Comparison of ENCODE assay signal across 8 cellular contexts in genomic region chr15:85168642-85169173, GRCh38.
DNase-seq lines count a peak whose midpoint lies in the region; ATAC-seq and TF ChIP-seq lines count a peak whose summit lies in the region.

No MANE protein-coding gene starts in this region.

- peaks cover 0 to 15% (median 0%) of the 10 kb centered on the region in 7 donors for H3K4me1 Mint-ChIP-seq in naive thymus-derived CD4-positive, alpha-beta T cell

- H3K36me3 Mint-ChIP-seq in naive thymus-derived CD4-positive, alpha-beta T cell: peaks cover 0 to 4% (median 0%) of the 10 kb centered on the region in 5 donors

- H3K4me3 Mint-ChIP-seq in naive thymus-derived CD4-positive, alpha-beta T cell: peak overlapping the region in 9 of 10 donors; percentile 34 to 74 (median 65)

- H3K9ac ChIP-seq in Karpas-422 (ENCODE audit: low read length) (no peak overlapping the region), duodenal mucosa (ENCODE audit: low read depth in 1 of 2, low read length in 2 of 2) (no peak overlapping the region)

- 11 to 12% methylated on average over 18 to 19 of the region's 20 CpGs for whole genome bisulfite sequencing in tibial nerve, 2 donors

- H3K36me3 ChIP-seq in Karpas-422 (ENCODE audit: insufficient read depth, low read length) (no peaks in the 10 kb centered on the region), duodenal mucosa (ENCODE audit: control insufficient read depth in 1 of 2, insufficient read depth in 2 of 2, low read length in 2 of 2) (no peaks in the 10 kb centered on the region), tibial nerve (no peaks in the 10 kb centered on the region)
- no peaks in the 10 kb centered on the region for H3K36me3 ChIP-seq in naive thymus-derived CD4-positive, alpha-beta T cell (ENCODE audit: control insufficient read depth in 2 of 3, insufficient read depth in 3 of 3, low read length in 3 of 3)

- H3K27me3 ChIP-seq in Karpas-422 (ENCODE audit: low read length) (no peaks in the 10 kb centered on the region), duodenal mucosa (ENCODE audit: control insufficient read depth in 1 of 2, insufficient read depth in 2 of 2, low read length in 2 of 2) (peaks cover 0 to 3% of the 10 kb centered on the region in 2 donors), tibial nerve (peaks cover 0 to 8% of the 10 kb centered on the region in 2 donors)
- peaks cover 0 to 2% of the 10 kb centered on the region in 2 donors for H3K27me3 ChIP-seq in naive thymus-derived CD4-positive, alpha-beta T cell (ENCODE audit: control insufficient read depth in 2 of 2, insufficient read depth in 2 of 2, low read length in 2 of 2)

- DNase-seq in DMS79 treated with DMSO at 0.1 percent for 48 hours (lab: John Stamatoyannopoulos, UW) (peak; percentile 38), Karpas-422 (peak; percentile 63), superior temporal gyrus (ENCODE audit: extremely low spot score) (no peak), tibial nerve (ENCODE audit: low spot score in 2 of 2) (no peak)
- peak in 8 of 9 donors; percentile 10 to 49 (median 37) for DNase-seq in naive thymus-derived CD4-positive, alpha-beta T cell

- CTCF ChIA-PET in naive thymus-derived CD4-positive, alpha-beta T cell (lab: Charles Lee): interaction anchor here (0.6 to 1.2 kb wide), 4 partner anchors 68 to 338 kb away, joined by 3 to 4 read pairs (median 3); no protein-coding TSS in a partner anchor

- H3K27ac Mint-ChIP-seq in naive thymus-derived CD4-positive, alpha-beta T cell: no peak overlapping the region

- H3K27me3 Mint-ChIP-seq in naive thymus-derived CD4-positive, alpha-beta T cell: peaks cover 13 to 47% (median 34%) of the 10 kb centered on the region in 5 donors

- H3K27ac ChIP-seq in Karpas-422 (ENCODE audit: low read length) (no peak overlapping the region), duodenal mucosa (ENCODE audit: low read depth, low read length) (no peak overlapping the region), tibial nerve (no peak overlapping the region)
- H3K27ac ChIP-seq in naive thymus-derived CD4-positive, alpha-beta T cell (ENCODE audit: low read depth, low read length): no peak overlapping the region

- H3K9me3 Mint-ChIP-seq in naive thymus-derived CD4-positive, alpha-beta T cell: peaks cover 0 to 30% (median 11%) of the 10 kb centered on the region in 11 donors

- TF ChIP-seq CTCF in WI38 (IDR thresholded peaks at IDR 0.05; ENCODE audit: low read depth, low read length): peak; percentile 56
- TF ChIP-seq CTCF in tibial nerve (IDR thresholded peaks at IDR 0.05): peak in 2 of 5 experiments; percentile 17 to 24

- peaks cover 3% of the 10 kb centered on the region; the same call in 1 of the 2 replicates for H3K4me1 ChIP-seq in Karpas-422 (ENCODE audit: low read length)
- no peaks in the 10 kb centered on the region for H3K4me1 ChIP-seq in duodenal mucosa (ENCODE audit: control insufficient read depth in 1 of 2, insufficient read depth in 2 of 2, low read length in 2 of 2)
- H3K4me1 ChIP-seq in naive thymus-derived CD4-positive, alpha-beta T cell (ENCODE audit: control insufficient read depth in 2 of 2, insufficient read depth in 2 of 2, low read length in 2 of 2): peaks cover 0 to 4% of the 10 kb centered on the region in 2 donors
- H3K4me1 ChIP-seq in tibial nerve: peaks cover 0 to 8% (median 0%) of the 10 kb centered on the region in 4 donors

- POLR2A ChIA-PET in naive thymus-derived CD4-positive, alpha-beta T cell (lab: Charles Lee): no interaction called here

- H2AFZ ChIP-seq in Karpas-422 (ENCODE audit: low read length): no peak overlapping the region

- intact Hi-C loops in naive thymus-derived CD4-positive, alpha-beta T cell (cut with micrococcal nuclease): loop anchor here in 1 of 2 donors (1.0 kb wide), 1 partner anchor 213 kb away; no protein-coding TSS in a partner anchor

- H3K4me3 ChIP-seq in Karpas-422 (ENCODE audit: low read length) (no peak overlapping the region), WI38 (ENCODE audit: low read depth, low read length) (no peak overlapping the region), duodenal mucosa (ENCODE audit: low read depth in 1 of 2, low read length in 2 of 2) (peak overlapping the region; percentile 57 to 68), tibial nerve (no peak overlapping the region)
- H3K4me3 ChIP-seq in naive thymus-derived CD4-positive, alpha-beta T cell (ENCODE audit: low read length): peak overlapping the region; percentile 5

- H4K20me1 ChIP-seq in Karpas-422 (ENCODE audit: insufficient read depth, low read depth, low read length): no peaks in the 10 kb centered on the region

- H3K9me3 ChIP-seq in Karpas-422 (ENCODE audit: low read length): peaks cover 24% of the 10 kb centered on the region
- H3K9me3 ChIP-seq in duodenal mucosa (ENCODE audit: control insufficient read depth in 1 of 2, low read length in 2 of 2): peaks cover 9 to 12% of the 10 kb centered on the region in 2 donors
- H3K9me3 ChIP-seq in naive thymus-derived CD4-positive, alpha-beta T cell (ENCODE audit: control insufficient read depth in 2 of 3, low read length in 3 of 3): peaks cover 0 to 7% (median 0%) of the 10 kb centered on the region in 3 experiments
- H3K9me3 ChIP-seq in tibial nerve: peaks cover 0 to 29% (median 4%) of the 10 kb centered on the region in 4 donors

- no peaks in the 10 kb centered on the region for H3K9me2 ChIP-seq in Karpas-422 (replicated peaks; ENCODE audit: insufficient read depth, low read length)

- ATAC-seq in naive thymus-derived CD4-positive, alpha-beta T cell: peak; percentile 80
- no peak for ATAC-seq in GM19455 (IDR thresholded peaks at IDR 0.05; ENCODE audit: unreplicated experiment)

- no peak overlapping the region for H3K4me2 ChIP-seq in Karpas-422 (ENCODE audit: low read depth, low read length, poor library complexity, severe bottlenecking)

- H3K79me2 ChIP-seq in Karpas-422 (ENCODE audit: low read length): no peaks in the 10 kb centered on the region

- TF ChIP-seq POLR2A in tibial nerve (IDR thresholded peaks at IDR 0.05): no peak

- no peak for TF ChIP-seq EP300 in tibial nerve (IDR thresholded peaks at IDR 0.05)

Comparison
In these comparisons a context has a peak if more than half of its experiments do, and no peak if none do; other contexts are left out.
1. DNase-seq: peak in DMS79 treated with DMSO at 0.1 percent for 48 hours (single experiment), Karpas-422 (single experiment) and naive thymus-derived CD4-positive, alpha-beta T cell (8 of 9); none in superior temporal gyrus (single experiment) and tibial nerve (0 of 2).
2. H3K4me3 ChIP-seq: peak in duodenal mucosa (2 of 2) and naive thymus-derived CD4-positive, alpha-beta T cell (single experiment); none in Karpas-422 (single experiment), WI38 (single experiment) and tibial nerve (0 of 4).